Comparison of ENCODE assay signal across 32 cellular contexts in genomic region chr10:127774771-127775559, GRCh38. TPM values are rescaled to one million over a fixed set of nuclear protein-coding genes. Genes with fewer than 3 reads are reported as not detected.
DNase-seq lines count a peak whose midpoint lies in the region; ATAC-seq and TF ChIP-seq lines count a peak whose summit lies in the region.
"Had no signal": no experiment of that assay in that cellular context is flagged by ENCODE, and none has a peak within 500 bp of the region (broad histone marks: within the 10 kb centered on the region; RNA-seq: fewer than 3 reads in every experiment).

No MANE protein-coding gene starts in this region.

- no peaks in the 10 kb centered on the region for H3K9me2 ChIP-seq in MM.1S (replicated peaks; ENCODE audit: insufficient read depth, low read length)
- H3K9me2 ChIP-seq in hepatocyte (replicated peaks; ENCODE audit: insufficient read depth), result no peaks in the 10 kb centered on the region

- peaks cover 18% of the 10 kb centered on the region for H3F3A ChIP-seq in MM.1S (ENCODE audit: insufficient read depth, low read length)

- H2AFZ ChIP-seq in MM.1S (ENCODE audit: low read length) (no peak overlapping the region), hepatocyte (no peak overlapping the region)

- TF ChIP-seq CTCF in GM12865 (IDR thresholded peaks at IDR 0.05; ENCODE audit: insufficient read depth, low read depth, low read length, missing control alignments), result no peak
- 0 out of 2 replicates have a peak, but pooled peaks have one; percentile 6 for TF ChIP-seq CTCF in MM.1S (IDR thresholded peaks at IDR 0.05; ENCODE audit: low read length)
- no peak for TF ChIP-seq CTCF in hepatocyte (IDR thresholded peaks at IDR 0.05; ENCODE audit: poor library complexity)

- H3K4me1 ChIP-seq in MM.1S (ENCODE audit: low read length) (peaks cover 40% of the 10 kb centered on the region), hepatocyte (ENCODE audit: insufficient read depth) (peaks cover 6% of the 10 kb centered on the region)
- H3K4me1 ChIP-seq: foreskin keratinocyte, left lung, SJCRH30, thyroid gland had no signal

- H3K36me3 ChIP-seq in MM.1S (replicated peaks; ENCODE audit: insufficient read depth, low read length) (no peaks in the 10 kb centered on the region), hepatocyte (replicated peaks; ENCODE audit: insufficient read depth, low read depth) (no peaks in the 10 kb centered on the region)
- H3K36me3 ChIP-seq: esophagus muscularis mucosa, left lung, SJCRH30, thyroid gland had no signal

- no peaks in the 10 kb centered on the region for H3K27me3 ChIP-seq in MM.1S (replicated peaks; ENCODE audit: insufficient read depth, low read length)
- no peaks in the 10 kb centered on the region for H3K27me3 ChIP-seq in hepatocyte
- H3K27me3 ChIP-seq: esophagus muscularis mucosa, foreskin keratinocyte, left lung, SJCRH30, thyroid gland had no signal

- H3K4me2 ChIP-seq in MM.1S (ENCODE audit: low read depth, low read length) (peak overlapping the region; percentile 46), hepatocyte (no peak overlapping the region)
- H3K4me2 ChIP-seq: smooth muscle cell had no signal

- H3K79me2 ChIP-seq in MM.1S (ENCODE audit: low read length), result no peaks in the 10 kb centered on the region
- no peaks in the 10 kb centered on the region for H3K79me2 ChIP-seq in hepatocyte

- DNase-seq in GM12865 (ENCODE audit: low read depth) (peak; percentile 46), MM.1S (peak; percentile 86), hepatocyte (ENCODE audit: low spot score) (no peak), pons (ENCODE audit: low spot score) (peak; percentile 35)
- no peak for DNase-seq in activated CD8-positive, alpha-beta memory T cell treated with anti-CD3 and anti-CD28 coated beads for 24 hours
- DNase-seq in activated CD4-positive, alpha-beta T cell treated with anti-CD3 and anti-CD28 coated beads for 1 hour, result no peak
- DNase-seq: activated CD8-positive, alpha-beta T cell treated with anti-CD3 and anti-CD28 coated beads for 36 hours; activated effector memory CD4-positive, alpha-beta T cell treated with Interleukin-2 at 50 U/mL for 16 hours; activated naive CD8-positive, alpha-beta T cell treated with anti-CD3 and anti-CD28 coated beads, Interleukin-2, amount 10 ng/mL, durations not matched to agents 7 days and 5 days; cortex of kidney; DMS53; foreskin keratinocyte; IMR-90; left lung; mesendoderm; NCI-H1092; NCI-H187; NCI-H2171; NCI-H510A treated with DMSO at 0.1 percent for 48 hours; occipital lobe; stimulated activated CD4-positive, alpha-beta T cell treated with anti-CD3 and anti-CD28 coated beads, Interleukin-1b, Interleukin-23, amount 100 ng/mL, for 48 hours; stimulated activated CD8-positive, alpha-beta memory T cell treated with anti-CD3 and anti-CD28 coated beads, Interleukin-4, amount 100 ng/mL, for 48 hours; stimulated activated naive CD8-positive, alpha-beta T cell treated with anti-CD3 and anti-CD28 coated beads, Interleukin-15, amount 100 ng/mL, for 72 hours; T-helper 1 cell; thyroid gland had no signal

- H3K9me3 ChIP-seq in MM.1S (replicated peaks; ENCODE audit: insufficient read depth, low read length), result no peaks in the 10 kb centered on the region
- H3K9me3 ChIP-seq in hepatocyte (ENCODE audit: low read depth), result no peaks in the 10 kb centered on the region
- H3K9me3 ChIP-seq: esophagus muscularis mucosa, left lung, SJCRH30, thyroid gland had no signal

- H3K4me3 ChIP-seq in GM12865 (ENCODE audit: low read depth, low read length) (no peak overlapping the region), MM.1S (ENCODE audit: low read length) (peak overlapping the region; percentile 9; the same call in 1 of the 2 replicates), hepatocyte (no peak overlapping the region)
- H3K4me3 ChIP-seq: esophagus muscularis mucosa, left lung, SJCRH30, smooth muscle cell, thyroid gland had no signal

- no peak for ATAC-seq in HG02852 (IDR thresholded peaks at IDR 0.05; ENCODE audit: unreplicated experiment)
- ATAC-seq: activated CD8-positive, alpha-beta T cell treated with anti-CD3 and anti-CD28 coated beads for 36 hours; foreskin keratinocyte; left lung; Panc1; stimulated activated naive CD8-positive, alpha-beta T cell treated with anti-CD3 and anti-CD28 coated beads, Interleukin-15, amount 100 ng/mL, for 72 hours had no signal

- H3K9ac ChIP-seq in MM.1S (ENCODE audit: low read length), result no peak overlapping the region; the same call in 1 of the 2 replicates

- no peaks in the 10 kb centered on the region for H4K20me1 ChIP-seq in MM.1S (ENCODE audit: insufficient read depth, low read length)
- no peaks in the 10 kb centered on the region for H4K20me1 ChIP-seq in hepatocyte (ENCODE audit: insufficient read depth, poor library complexity, severe bottlenecking)

- 38% methylated on average over 10 of the region's 10 CpGs for WGBS in hepatocyte (ENCODE audit: low lambda C conversion rate, missing lambda C conversion rate)

- H3K27ac ChIP-seq in MM.1S (ENCODE audit: low read length), result peak overlapping the region; percentile 60
- H3K27ac ChIP-seq in hepatocyte, result peak overlapping the region; percentile 2
- H3K27ac ChIP-seq: esophagus muscularis mucosa, foreskin keratinocyte, left lung, SJCRH30, thyroid gland had no signal

RNA-seq across cellular contexts. Expression of gene FOXI2, which starts 38.0 kb away (rescaled TPM):
- total RNA-seq in hepatocyte, result not detected in 2 replicates
- polyA plus RNA-seq in hepatocyte, result not detected in 2 replicates
- total RNA-seq: activated CD8-positive, alpha-beta T cell treated with anti-CD3 and anti-CD28 coated beads for 36 hours; activated naive CD8-positive, alpha-beta T cell treated with anti-CD3 and anti-CD28 coated beads, Interleukin-2, amount 10 ng/mL, durations not matched to agents 7 days and 5 days; astrocyte; foreskin keratinocyte; IMR-90; left lung; occipital lobe; SJCRH30; smooth muscle cell had no signal
- polyA plus RNA-seq: BJ, foreskin keratinocyte, IMR-90, smooth muscle cell had no signal

Comparison
In these comparisons a context has a peak if more than half of its experiments do, and no peak if none do; other contexts are left out.
1. DNase-seq: peak in GM12865 (single experiment), MM.1S (single experiment) and pons (single experiment); none in hepatocyte (single experiment), activated CD8-positive, alpha-beta memory T cell treated with anti-CD3 and anti-CD28 coated beads for 24 hours (single experiment) and activated CD4-positive, alpha-beta T cell treated with anti-CD3 and anti-CD28 coated beads for 1 hour (single experiment).